Comparison of ENCODE assay signal across 25 cellular contexts in the genomic region with DNA sequence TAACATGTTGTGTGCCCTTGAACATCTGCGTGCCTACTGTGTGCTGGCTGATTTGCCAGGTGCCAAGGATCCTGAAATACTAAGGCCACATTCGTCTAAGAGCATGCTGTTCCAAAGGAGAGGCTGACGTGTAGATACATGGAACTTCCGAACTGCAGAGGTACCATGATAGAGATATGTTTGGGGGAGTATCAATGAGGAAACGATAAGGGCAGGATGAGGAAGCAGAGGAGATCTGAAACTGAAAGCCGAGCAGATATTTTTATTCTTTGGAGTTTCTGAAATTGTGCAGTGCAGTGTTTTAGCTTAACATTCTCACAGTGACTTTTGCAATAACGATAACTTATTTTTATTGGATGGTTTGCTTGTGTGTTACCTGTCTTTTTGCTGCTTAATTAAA. TPM values are rescaled to one million over a fixed set of nuclear protein-coding genes. Genes with fewer than 3 reads are reported as not detected.
"Had no signal": no experiment of that assay in that cellular context is flagged by ENCODE, and none has a peak within 500 bp of the region (broad histone marks: within the 10 kb centered on the region; RNA-seq: fewer than 3 reads in every experiment).

No MANE protein-coding gene starts in this region.

- H3K27me3 ChIP-seq: breast epithelium, colonic mucosa, thyroid gland, upper lobe of right lung had no signal

- H3K36me3 ChIP-seq: breast epithelium, colonic mucosa, thyroid gland, upper lobe of right lung had no signal

- DNase-seq: activated CD4-positive, alpha-beta T cell treated with anti-CD3 and anti-CD28 coated beads for 4 hours; activated CD4-positive, alpha-beta T cell treated with anti-CD3 and anti-CD28 coated beads, Interleukin-2, amount 50 U/mL, for 48 hours; activated CD4-positive, CD25-positive, alpha-beta regulatory T cell; activated CD8-positive, alpha-beta memory T cell treated with anti-CD3 and anti-CD28 coated beads, Interleukin-2, amount 50 U/mL, for 48 hours; activated naive CD4-positive, alpha-beta T cell treated with Interleukin-2 at 50 U/mL for 16 hours; activated naive CD8-positive, alpha-beta T cell treated with anti-CD3 and anti-CD28 coated beads for 36 hours; activated T-cell treated with anti-CD3 and anti-CD28 coated beads, Interleukin-2, amount 50 U/mL, for 4 hours; amniotic stem cell; colonic mucosa; dorsolateral prefrontal cortex; effector memory CD8-positive, alpha-beta T cell; foreskin melanocyte; glutamatergic neuron; hippocampal formation; left ventricle myocardium superior; mammary epithelial cell; stimulated activated CD4-positive, alpha-beta T cell treated with anti-CD3 and anti-CD28 coated beads, Interleukin-1b, Interleukin-23, amount 100 ng/mL, for 48 hours; substantia nigra; thyroid gland; upper lobe of right lung had no signal

- FAIRE-seq: endothelial cell of umbilical vein had no signal

- H3K4me3 ChIP-seq: breast epithelium, colonic mucosa, dorsolateral prefrontal cortex, thyroid gland, upper lobe of right lung had no signal

- H3K4me1 ChIP-seq: breast epithelium, colonic mucosa, thyroid gland, upper lobe of right lung had no signal

- ATAC-seq: activated T-cell treated with anti-CD3 and anti-CD28 coated beads, Interleukin-2, amount 50 U/mL, for 4 hours; effector memory CD8-positive, alpha-beta T cell; left ventricle myocardium superior; natural killer cell treated with Interleukin-12 subunit alpha and Interleukin-12 subunit beta and Interleukin-15 and Interleukin-18, amount 100 ng/mL, for 72 hours; upper lobe of right lung had no signal

- H3K9me3 ChIP-seq: breast epithelium, colonic mucosa, thyroid gland, upper lobe of right lung had no signal

- H3K27ac ChIP-seq: breast epithelium, colonic mucosa, dorsolateral prefrontal cortex, thyroid gland, upper lobe of right lung had no signal

RNA-seq across cellular contexts. Expression of gene BMP6, which starts 24.3 kb away (rescaled TPM):
- total RNA-seq: activated CD8-positive, alpha-beta memory T cell treated with anti-CD3 and anti-CD28 coated beads for 36 hours; activated naive CD8-positive, alpha-beta T cell treated with anti-CD3 and anti-CD28 coated beads for 36 hours; activated T-cell treated with anti-CD3 and anti-CD28 coated beads, Interleukin-2, amount 50 U/mL, for 4 hours; natural killer cell treated with Interleukin-12 subunit alpha and Interleukin-12 subunit beta and Interleukin-15 and Interleukin-18, amount 100 ng/mL, for 72 hours; osteocyte had no signal
